8 cellular contexts compared by ENCODE assay signal in genomic region chrX:18353931-18354368, GRCh38. TPM values are rescaled to one million over a fixed set of nuclear protein-coding genes. Genes with fewer than 3 reads are reported as not detected.
A peak's percentile ranks its signal among the peaks of the same experiment; 100 is the strongest.
DNase-seq lines count a peak whose midpoint lies in the region; ATAC-seq and TF ChIP-seq lines count a peak whose summit lies in the region.

No MANE protein-coding gene starts in this region.

- peak; percentile 32 for ATAC-seq in lung (ENCODE audit: insufficient read depth, low FRiP score)
- ATAC-seq in GM19395 (IDR thresholded peaks at IDR 0.05; ENCODE audit: unreplicated experiment) = no peak

- peak; percentile 62 for TF ChIP-seq CTCF in chondrocyte (IDR thresholded peaks at IDR 0.05)
- no peak for TF ChIP-seq CTCF in lung (IDR thresholded peaks at IDR 0.05; ENCODE audit: control extremely low read depth, extremely low read depth)
- TF ChIP-seq CTCF in stomach (IDR thresholded peaks at IDR 0.05) = no peak

- intact Hi-C loops in stomach (cut with DNase I; ENCODE audit: low total_unique reads) = no loop called here

- H3K9me3 ChIP-seq in lung (ENCODE audit: control insufficient read depth in 2 of 2, insufficient read depth in 1 of 2, low read length in 1 of 2) (peaks cover 0 to 5% of the 10 kb centered on the region in 2 donors), stomach (peaks cover 0 to 7% (median 0%) of the 10 kb centered on the region in 4 donors)

- 0 to 27% methylated on average over 20 to 50 of the region's 50 CpGs for WGBS in lung, 2 donors
- WGBS in stomach, 5 donors = 0 to 44% (median 1%) methylated on average over 13 to 50 of the region's 50 CpGs

- peak overlapping the region; percentile 83 for H3K4me3 Mint-ChIP-seq in chondrocyte (ENCODE audit: unreplicated experiment)

- TF ChIP-seq POLR2A in stomach (IDR thresholded peaks at IDR 0.05) = no peak

- peaks cover 8% of the 10 kb centered on the region for H3K4me1 Mint-ChIP-seq in chondrocyte (ENCODE audit: low read depth)

- peaks cover 10% of the 10 kb centered on the region for H3K27me3 ChIP-seq in lung (ENCODE audit: control insufficient read depth, insufficient read depth)
- H3K27me3 ChIP-seq in stomach = peaks cover 0 to 3% (median 0%) of the 10 kb centered on the region in 3 donors

- TF ChIP-seq EP300 in stomach (IDR thresholded peaks at IDR 0.05) = no peak

- no peak overlapping the region for H3K27ac Mint-ChIP-seq in chondrocyte (ENCODE audit: unreplicated experiment)

- peak overlapping the region; percentile 65 for H3K4me3 ChIP-seq in lung
- peak overlapping the region; percentile 51 to 70 (median 61) for H3K4me3 ChIP-seq in stomach

- peaks cover 0 to 1% of the 10 kb centered on the region in 2 donors for H3K4me1 ChIP-seq in lung (ENCODE audit: control insufficient read depth in 2 of 2, insufficient read depth in 2 of 2, low read length in 2 of 2)
- H3K4me1 ChIP-seq in stomach = peaks cover 0 to 10% (median 4%) of the 10 kb centered on the region in 4 donors

- no peaks in the 10 kb centered on the region for H3K9me3 Mint-ChIP-seq in chondrocyte (ENCODE audit: low read depth)

- no peaks in the 10 kb centered on the region for H3K36me3 ChIP-seq in lung (ENCODE audit: control insufficient read depth in 2 of 2, insufficient read depth in 2 of 2, low read length in 2 of 2)
- H3K36me3 ChIP-seq in stomach = no peaks in the 10 kb centered on the region

- H3K36me3 Mint-ChIP-seq in chondrocyte (ENCODE audit: low read depth) = no peaks in the 10 kb centered on the region

- DNase-seq in DMS 273 (lab: John Stamatoyannopoulos, UW; ENCODE audit: unreplicated experiment) = peak; percentile 79
- DNase-seq in DMS 273 treated with DMSO at 0.1 percent for 48 hours (lab: John Stamatoyannopoulos, UW) = no peak
- DNase-seq in SK-N-DZ (ENCODE audit: low spot score) = peak; percentile 21
- no peak for DNase-seq in chondrocyte (ENCODE audit: low spot score)
- no peak for DNase-seq in lung (ENCODE audit: low spot score)
- no peak for DNase-seq in stomach
- DNase-seq in putamen (ENCODE audit: low spot score) = no peak

- H3K27ac ChIP-seq in lung (ENCODE audit: low read depth in 1 of 2, low read length in 1 of 2) = no peak overlapping the region
- peak overlapping the region in 2 of 5 donors; percentile 59 to 71 for H3K27ac ChIP-seq in stomach

- peaks cover 11% of the 10 kb centered on the region for H3K27me3 Mint-ChIP-seq in chondrocyte (ENCODE audit: low read depth)

RNA-seq across cellular contexts. Expression of gene SCML2, which starts 0.5 kb away (rescaled TPM):
- 30.8 and 38.8 TPM in 2 replicates for polyA plus RNA-seq in SK-N-DZ (2014; cell fraction: cytosol; rRNA removed)
- 15.0 and 21.2 TPM in 2 replicates for polyA plus RNA-seq in SK-N-DZ (2014; cell fraction: nucleus; rRNA removed)
- total RNA-seq in chondrocyte (2.8 to 3.3 TPM (median 3.0 TPM) in 3 replicates), lung (1 to 10 TPM in 1 of 2 donors, under 1 TPM in 1; 0.74 to 6.0 TPM), stomach (1 to 10 TPM in 3 of 5 donors, under 1 TPM in 1, not detected in 1; 0.45 to 5.7 (median 2.6) TPM)
- polyA plus RNA-seq in lung (under 1 TPM; 0.64 to 0.94 TPM), stomach (1 to 10 TPM in 1 of 3 donors, under 1 TPM in 2; 0.46 to 1.6 (median 0.56) TPM)

Comparison
In these comparisons a context has a peak if more than half of its experiments do, and no peak if none do; other contexts are left out.
1. DNase-seq: peak in DMS 273 (single experiment) and SK-N-DZ (single experiment); none in DMS 273 treated with DMSO at 0.1 percent for 48 hours (single experiment), chondrocyte (single experiment), lung (single experiment), stomach (single experiment) and putamen (single experiment).